26 cellular contexts compared by ENCODE assay signal in genomic region chr1:4691766-4692405, GRCh38. TPM values are rescaled to one million over a fixed set of nuclear protein-coding genes. Genes with fewer than 3 reads are reported as not detected.
DNase-seq lines count a peak whose midpoint lies in the region; FAIRE-seq and TF ChIP-seq lines count a peak whose summit lies in the region.
"Had no signal": no experiment of that assay in that cellular context is flagged by ENCODE, and none has a peak within 500 bp of the region (broad histone marks: within the 10 kb centered on the region; RNA-seq: fewer than 3 reads in every experiment).

No MANE protein-coding gene starts in this region.

- peaks cover 0 to 7% of the 10 kb centered on the region in 2 experiments for H4K20me1 ChIP-seq in H1 (replicated peaks in 1 of 2; ENCODE audit: control insufficient read depth in 1 of 2, insufficient read depth in 2 of 2, low read length in 2 of 2)

- H3K4me2 ChIP-seq in H1 (ENCODE audit: insufficient read depth in 1 of 2, low read depth in 2 of 2, low read length in 2 of 2) (no peak overlapping the region), neuronal stem cell (ENCODE audit: insufficient read depth, low read length, poor library complexity, severe bottlenecking) (no peak overlapping the region)
- H3K4me2 ChIP-seq: A549; BLaER1 treated with 17β-estradiol and CSF1 and Interleukin-3, amounts not matched to agents 10 nM and 100 nM had no signal

- H3K23ac ChIP-seq in H1 (ENCODE audit: insufficient read length) (no peak overlapping the region), neuronal stem cell (ENCODE audit: low read depth, low read length, poor library complexity) (peak overlapping the region; percentile 17)

- no peaks in the 10 kb centered on the region for H3K23me2 ChIP-seq in H1 (ENCODE audit: low read depth, low read length)

- H3K9me3 ChIP-seq in H1 (ENCODE audit: insufficient read depth in 2 of 2, low read depth in 1 of 2, low read length in 1 of 2) (no peaks in the 10 kb centered on the region), neuronal stem cell (replicated peaks in 1 of 2; ENCODE audit: control insufficient read depth in 2 of 2, insufficient read depth in 1 of 2, low read depth in 1 of 2, low read length in 2 of 2) (no peaks in the 10 kb centered on the region)
- H3K9me3 ChIP-seq: A549; BE2C; BLaER1 treated with 17β-estradiol and CSF1 and Interleukin-3, amounts not matched to agents 10 nM and 100 nM had no signal

- H3K4me3 Mint-ChIP-seq in chondrocyte (ENCODE audit: unreplicated experiment), result no peak overlapping the region
- H3K4me3 Mint-ChIP-seq: CD14-positive monocyte; CD4-positive, alpha-beta T cell; CD8-positive, alpha-beta memory T cell had no signal

- CTCF ChIA-PET in H1 (lab: Charles Lee; ENCODE audit: partially characterized antibody), result no interaction called here

- DNase-seq in H7 (peak; percentile 59), chondrocyte (ENCODE audit: low spot score) (peak; percentile 87), H1 (ENCODE audit: low read depth in 1 of 2, low spot score in 2 of 2) (no peak), neuronal stem cell (ENCODE audit: low spot score) (no peak), H4 (ENCODE audit: low spot score) (no peak), frontal cortex (ENCODE audit: low spot score in 2 of 2) (no peak)
- no peak for DNase-seq in activated T-cell treated with anti-CD3 and anti-CD28 coated beads, Interleukin-2, amount 50 U/mL, for 1 hour
- DNase-seq: 8988T; ACHN; AML-193; BE2C; CD4-positive, alpha-beta T cell; CD8-positive, alpha-beta memory T cell; DMS 273 treated with DMSO at 0.1 percent for 48 hours; DMS79; EL; GDM1; GM23248; HCEC 1CT had no signal

- H2BK120ac ChIP-seq in H1 (replicated peaks; ENCODE audit: low read depth, low read length) (no peak overlapping the region), neuronal stem cell (ENCODE audit: low read depth, low read length) (no peak overlapping the region)

- H3K27me3 ChIP-seq in H7 (ENCODE audit: control insufficient read depth, insufficient read depth, low read length) (no peaks in the 10 kb centered on the region), H1 (replicated peaks in 1 of 4; ENCODE audit: control insufficient read depth in 3 of 4, extremely low read depth in 1 of 4, insufficient read depth in 3 of 4, low read length in 3 of 4) (no peaks in the 10 kb centered on the region), neuronal stem cell (ENCODE audit: control insufficient read depth in 3 of 3, insufficient read depth in 3 of 3, low read depth in 1 of 3, low read length in 3 of 3) (peaks cover 0 to 3% (median 0%) of the 10 kb centered on the region in 3 experiments)
- H3K27me3 ChIP-seq: BE2C; BLaER1 treated with 17β-estradiol and CSF1 and Interleukin-3, amounts not matched to agents 10 nM and 100 nM had no signal

- POLR2A ChIA-PET in H1 (lab: Charles Lee; ENCODE audit: partially characterized antibody), result no interaction called here

- H2BK5ac ChIP-seq in H1 (ENCODE audit: low read depth, low read length) (no peak overlapping the region), neuronal stem cell (ENCODE audit: low read length) (no peak overlapping the region)

- H3K4me1 Mint-ChIP-seq in chondrocyte (ENCODE audit: low read depth), result no peaks in the 10 kb centered on the region
- H3K4me1 Mint-ChIP-seq: CD14-positive monocyte; CD8-positive, alpha-beta memory T cell had no signal

- peak overlapping the region; percentile 35; the same call in 1 of the 2 replicates for H4K8ac ChIP-seq in H1 (ENCODE audit: extremely low read depth, insufficient read depth, low read length)
- peak overlapping the region; percentile 6 for H4K8ac ChIP-seq in neuronal stem cell (ENCODE audit: low read depth, low read length)

- TF ChIP-seq POLR2A in H1 (IDR thresholded peaks at IDR 0.05; ENCODE audit: control extremely low read depth in 1 of 2, low read depth in 2 of 2, low read length in 2 of 2), result no peak

- H2AFZ ChIP-seq in H1 (ENCODE audit: low read length) (no peak overlapping the region), neuronal stem cell (ENCODE audit: low read length) (no peak overlapping the region)
- H2AFZ ChIP-seq: GM23248 had no signal

- no peaks in the 10 kb centered on the region for H3K79me2 ChIP-seq in H1 (ENCODE audit: control insufficient read depth in 1 of 2, insufficient read depth in 2 of 2, low read length in 2 of 2)

- peaks cover 18% of the 10 kb centered on the region for H3K9me3 Mint-ChIP-seq in chondrocyte (ENCODE audit: low read depth)
- H3K9me3 Mint-ChIP-seq: CD4-positive, alpha-beta T cell had no signal

- no peak for TF ChIP-seq EP300 in H1 (IDR thresholded peaks at IDR 0.05; ENCODE audit: borderline replicate concordance in 1 of 2, low read depth in 2 of 2, low read length in 2 of 2)

- FAIRE-seq in H1 (lab: Jason Lieb, UNC) (no peak), frontal cortex (lab: Jason Lieb, UNC) (no peak)
- FAIRE-seq: A549, D721Med, GM12878, GM19239, H54 had no signal

- H3K27ac ChIP-seq in H1 (ENCODE audit: low read depth, low read length) (no peak overlapping the region), neuronal stem cell (replicated peaks; ENCODE audit: low read length) (no peak overlapping the region)
- H3K27ac ChIP-seq: BLaER1 treated with 17β-estradiol and CSF1 and Interleukin-3, amounts not matched to agents 10 nM and 100 nM; GM23248 had no signal

- no peak overlapping the region for H2BK20ac ChIP-seq in H1 (ENCODE audit: low read length)

- H2AK5ac ChIP-seq in H1 (ENCODE audit: low read depth, low read length), result no peak overlapping the region; the same call in 1 of the 2 replicates
- H2AK5ac ChIP-seq in neuronal stem cell (ENCODE audit: low read depth, low read length), result peak overlapping the region; percentile 91

- H2BK12ac ChIP-seq in H1 (ENCODE audit: low read depth, low read length) (no peak overlapping the region), neuronal stem cell (ENCODE audit: low read length) (no peak overlapping the region)

- WGBS in H1 (ENCODE audit: extremely low coverage in 1 of 2, insufficient coverage in 1 of 2, insufficient read length in 1 of 2, insufficient replicate concordance in 2 of 2, low coverage in 1 of 2, low lambda C conversion rate in 2 of 2, missing lambda C conversion rate in 1 of 2), 2 experiments, result 92% methylated on average over 23 of the region's 26 CpGs; no CpG with 5 or more reads in 1 of the 2 experiments
- no CpG with 5 or more reads among the region's 26 CpGs for WGBS in neuronal stem cell (ENCODE audit: extremely low coverage in 2 of 2, insufficient read length in 2 of 2, insufficient replicate concordance in 1 of 2), 2 donors

- no peak for TF ChIP-seq RAD21 in H1 (IDR thresholded peaks at IDR 0.05 in 1 of 2, conservative IDR thresholded peaks at IDR 0.05 in 1 of 2; ENCODE audit: low read depth in 2 of 2, low read length in 2 of 2)

- no peak overlapping the region for H2BK15ac ChIP-seq in H1 (ENCODE audit: low read length)
- peak overlapping the region; percentile 54 for H2BK15ac ChIP-seq in neuronal stem cell (ENCODE audit: low read length)

- H3K36me3 Mint-ChIP-seq in chondrocyte (ENCODE audit: low read depth), result no peaks in the 10 kb centered on the region
- H3K36me3 Mint-ChIP-seq: CD14-positive monocyte; CD8-positive, alpha-beta memory T cell had no signal

- H3K4me1 ChIP-seq in H1 (replicated peaks in 1 of 4; ENCODE audit: control insufficient read depth in 3 of 4, insufficient read depth in 4 of 4, low read length in 3 of 4), result no peaks in the 10 kb centered on the region; a peak in 1 of 7 replicates
- H3K4me1 ChIP-seq in neuronal stem cell (ENCODE audit: control insufficient read depth in 2 of 2, insufficient read depth in 1 of 2, low read depth in 1 of 2, low read length in 2 of 2), result peaks cover 0 to 9% of the 10 kb centered on the region in 2 donors
- H3K4me1 ChIP-seq: BE2C; BLaER1 treated with 17β-estradiol and CSF1 and Interleukin-3, amounts not matched to agents 10 nM and 100 nM had no signal

- H3K9ac ChIP-seq in H1 (replicated peaks in 1 of 4; ENCODE audit: extremely low read depth in 1 of 4, low read depth in 3 of 4, low read length in 3 of 4), result no peak overlapping the region
- no peak overlapping the region for H3K9ac ChIP-seq in neuronal stem cell (ENCODE audit: low read depth, low read length, poor library complexity)
- H3K9ac ChIP-seq: BLaER1 treated with 17β-estradiol and CSF1 and Interleukin-3, amounts not matched to agents 10 nM and 100 nM; GM23248 had no signal

- H3K18ac ChIP-seq in H1 (ENCODE audit: extremely low read depth, low read length) (no peak overlapping the region), neuronal stem cell (ENCODE audit: low read length) (peak overlapping the region; percentile 53)

- H3K79me1 ChIP-seq in H1 (ENCODE audit: low read depth, low read length) (peaks cover 6% of the 10 kb centered on the region), neuronal stem cell (ENCODE audit: low read depth, low read length) (no peaks in the 10 kb centered on the region)

- H4K91ac ChIP-seq in H1 (replicated peaks; ENCODE audit: insufficient read length, low read length) (no peak overlapping the region), neuronal stem cell (ENCODE audit: low read depth, low read length, poor library complexity) (no peak overlapping the region)

- no peaks in the 10 kb centered on the region for H3K27me3 Mint-ChIP-seq in chondrocyte (ENCODE audit: low read depth)

- no peak overlapping the region for H3K4me3 ChIP-seq in H7 (ENCODE audit: insufficient read depth, low read depth, low read length)
- no peak overlapping the region for H3K4me3 ChIP-seq in H1 (ENCODE audit: extremely low read depth in 1 of 4, insufficient read depth in 2 of 4, low read depth in 3 of 4, low read length in 4 of 4)
- H3K4me3 ChIP-seq in neuronal stem cell (ENCODE audit: low read length in 2 of 2), result no peak overlapping the region
- H3K4me3 ChIP-seq: A549; BLaER1 treated with 17β-estradiol and CSF1 and Interleukin-3, amounts not matched to agents 10 nM and 100 nM; GM12878; GM23248 had no signal

- no peak for TF ChIP-seq CTCF in chondrocyte (IDR thresholded peaks at IDR 0.05)
- no peak for TF ChIP-seq CTCF in H1 (IDR thresholded peaks at IDR 0.05; ENCODE audit: control extremely low read depth in 1 of 3, insufficient read depth in 1 of 3, low read depth in 1 of 3, low read length in 3 of 3)

- H3K56ac ChIP-seq in H1 (replicated peaks; ENCODE audit: insufficient read length, low read depth, low read length), result no peak overlapping the region

- no peak overlapping the region for H3K4ac ChIP-seq in H1 (replicated peaks; ENCODE audit: insufficient read length, low read depth, low read length)
- no peak overlapping the region for H3K4ac ChIP-seq in neuronal stem cell (ENCODE audit: low read length)

- H3K36me3 ChIP-seq in H7 (replicated peaks; ENCODE audit: control insufficient read depth, insufficient read depth, low read length), result no peaks in the 10 kb centered on the region
- H3K36me3 ChIP-seq in H1 (ENCODE audit: control insufficient read depth in 2 of 4, insufficient read depth in 4 of 4, low read length in 3 of 4), result no peaks in the 10 kb centered on the region
- no peaks in the 10 kb centered on the region for H3K36me3 ChIP-seq in neuronal stem cell (replicated peaks in 1 of 2; ENCODE audit: control insufficient read depth in 2 of 2, insufficient read depth in 2 of 2, low read length in 2 of 2)
- H3K36me3 ChIP-seq: BE2C; BLaER1 treated with 17β-estradiol and CSF1 and Interleukin-3, amounts not matched to agents 10 nM and 100 nM had no signal

- H4K5ac ChIP-seq in H1 (ENCODE audit: insufficient read length, low read depth, low read length), result no peak overlapping the region

- H3K14ac ChIP-seq in H1 (ENCODE audit: insufficient read length), result no peak overlapping the region
- peak overlapping the region; percentile 14 for H3K14ac ChIP-seq in neuronal stem cell (ENCODE audit: low read length)

- H3K27ac Mint-ChIP-seq in chondrocyte (ENCODE audit: unreplicated experiment), result no peak overlapping the region
- H3K27ac Mint-ChIP-seq: CD4-positive, alpha-beta T cell had no signal

RNA-seq across cellular contexts. Expression of gene AJAP1, which starts 37.5 kb away (rescaled TPM):
- 13.2 and 15.1 TPM in 2 replicates for total RNA-seq in H7 (2014; rRNA removed; shearing (Covaris generic))
- 0.73 TPM in 1 of 3 replicates, not detected in the others for total RNA-seq in chondrocyte
- total RNA-seq in H1 (2021; fragmentation: NEBNext Ultra II Directional; extraction: Animal tissue kit (Norgen Biotek cat#: 25700)), result 6.2 and 6.6 TPM in 2 replicates
- polyA plus RNA-seq in H1 (2011; rRNA removed), result 1.9 and 2.2 TPM in 2 replicates
- 1.7 TPM for polyA plus RNA-seq in H1 (2011; cell fraction: cytosol; rRNA removed)
- polyA plus RNA-seq in H1 (2011; cell fraction: nucleus; rRNA removed), result 3.2 TPM
- 1.9 to 2.8 TPM (median 2.2 TPM) in 4 replicates for polyA plus RNA-seq in H1 (2012, experiment 1 of 2)
- polyA plus RNA-seq in H1 (2012, experiment 2 of 2), result 1.4 TPM
- 2.6 TPM for polyA plus RNA-seq in H1 (2013, experiment 1 of 2)
- polyA plus RNA-seq in H1 (2013, experiment 2 of 2), result 2.9 TPM
- 1.5 and 2.4 TPM in 2 replicates for polyA minus RNA-seq in H1 (2011; rRNA and poly(A)+ RNA removed)
- 0.95 TPM for polyA minus RNA-seq in H1 (2011; cell fraction: cytosol; rRNA and poly(A)+ RNA removed)
- 3.6 TPM for polyA minus RNA-seq in H1 (2011; cell fraction: nucleus; rRNA and poly(A)+ RNA removed)
- polyA plus RNA-seq in neuronal stem cell (2013, experiment 1 of 2), result 0.32 TPM
- 0.42 TPM for polyA plus RNA-seq in neuronal stem cell (2013, experiment 2 of 2)
- 3.6 and 6.1 TPM in 2 replicates for total RNA-seq in H4 (2014; rRNA removed; shearing (Covaris generic))
- total RNA-seq in frontal cortex, result 16.7 TPM
- total RNA-seq: CD8-positive, alpha-beta memory T cell; GM12878 had no signal
- polyA plus RNA-seq: A549; CD14-positive monocyte; CD8-positive, alpha-beta memory T cell; GM12878 had no signal

Comparison
In these comparisons a context has a peak if more than half of its experiments do, and no peak if none do; other contexts are left out.
1. DNase-seq: peak in H7 (single experiment) and chondrocyte (single experiment); none in H1 (0 of 2), neuronal stem cell (single experiment), H4 (single experiment), frontal cortex (0 of 2) and activated T-cell treated with anti-CD3 and anti-CD28 coated beads, Interleukin-2, amount 50 U/mL, for 1 hour (single experiment).